ENCODE assay signal across 10 cellular contexts in the genomic region with DNA sequence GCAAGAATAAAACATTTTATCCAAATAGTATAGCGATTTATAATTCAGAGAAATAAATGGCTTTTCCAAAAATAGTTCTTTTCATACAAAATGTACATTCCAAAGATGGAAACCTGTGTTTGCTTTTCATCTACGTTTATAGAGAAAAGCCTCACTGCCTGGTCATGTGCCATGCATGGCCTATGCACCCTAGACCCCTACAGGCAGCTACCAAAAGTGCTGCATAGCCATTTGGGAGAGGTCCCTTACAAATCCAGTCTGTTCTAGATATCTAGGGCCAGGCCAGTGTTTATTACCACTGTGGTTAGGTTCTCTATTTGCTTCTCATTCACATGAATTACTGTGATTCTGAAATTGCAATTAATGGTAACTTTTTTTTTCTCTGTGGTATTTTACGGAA. TPM values are rescaled to one million over a fixed set of nuclear protein-coding genes. Genes with fewer than 3 reads are reported as not detected.
DNase-seq lines count a peak whose midpoint lies in the region; ATAC-seq and TF ChIP-seq lines count a peak whose summit lies in the region.
"Had no signal": no experiment of that assay in that cellular context is flagged by ENCODE, and none has a peak within 500 bp of the region (broad histone marks: within the 10 kb centered on the region; RNA-seq: fewer than 3 reads in every experiment).

No MANE protein-coding gene starts in this region.

- TF ChIP-seq CTCF in AG04450 (IDR thresholded peaks at IDR 0.05; ENCODE audit: low read depth, low read length) (peak; percentile 29), dorsolateral prefrontal cortex (IDR thresholded peaks at IDR 0.05 in 54 of 56, conservative IDR thresholded peaks at IDR 0.05 in 2 of 56; ENCODE audit: low read depth in 1 of 56, partially characterized antibody in 56 of 56) (peak in 3 of 56 donors; percentile 13 to 18 (median 17))

- H3K27ac ChIP-seq in AG04450 (ENCODE audit: low read depth, low read length) (no peak overlapping the region), dorsolateral prefrontal cortex (no peak overlapping the region)
- H3K27ac ChIP-seq: left lung had no signal

- H3K9me3 ChIP-seq in AG04450 (ENCODE audit: control insufficient read depth, insufficient read depth, low read length), result no peaks in the 10 kb centered on the region
- H3K9me3 ChIP-seq: left lung had no signal

- H3K4me3 ChIP-seq in AG04450 (ENCODE audit: low read depth, low read length) (no peak overlapping the region), dorsolateral prefrontal cortex (no peak overlapping the region)
- H3K4me3 ChIP-seq: left lung had no signal

- peaks cover 5% of the 10 kb centered on the region for H3K36me3 Mint-ChIP-seq in natural killer cell treated with Interleukin-12 subunit alpha and Interleukin-12 subunit beta and Interleukin-15 and Interleukin-18, amount 100 ng/mL, for 72 hours

- no peak overlapping the region for H3K4me3 Mint-ChIP-seq in natural killer cell treated with Interleukin-12 subunit alpha and Interleukin-12 subunit beta and Interleukin-15 and Interleukin-18, amount 100 ng/mL, for 72 hours
- H3K4me3 Mint-ChIP-seq: activated CD4-positive, alpha-beta memory T cell treated with anti-CD3 and anti-CD28 coated beads for 36 hours had no signal

- no peaks in the 10 kb centered on the region for H3K4me1 Mint-ChIP-seq in natural killer cell treated with Interleukin-12 subunit alpha and Interleukin-12 subunit beta and Interleukin-15 and Interleukin-18, amount 100 ng/mL, for 72 hours (ENCODE audit: low read depth in 2 of 2)

- no peak for DNase-seq in AG04450 (ENCODE audit: low read depth, low spot score)
- DNase-seq in KBM-7, result peak; percentile 27
- DNase-seq in dermis blood vessel endothelial cell, result peak; percentile 13
- DNase-seq in dorsolateral prefrontal cortex, result no peak
- DNase-seq in natural killer cell treated with Interleukin-12 subunit alpha and Interleukin-12 subunit beta and Interleukin-15 and Interleukin-18, amount 100 ng/mL, for 72 hours (ENCODE audit: low spot score), result no peak
- DNase-seq: activated CD4-positive, alpha-beta memory T cell treated with anti-CD3 and anti-CD28 coated beads for 36 hours; left lung had no signal

- H3K27me3 ChIP-seq in AG04450 (ENCODE audit: control insufficient read depth, insufficient read depth, low read length) (no peaks in the 10 kb centered on the region), dorsolateral prefrontal cortex (no peaks in the 10 kb centered on the region)
- H3K27me3 ChIP-seq: left lung had no signal

- no peaks in the 10 kb centered on the region for H3K9me3 Mint-ChIP-seq in natural killer cell treated with Interleukin-12 subunit alpha and Interleukin-12 subunit beta and Interleukin-15 and Interleukin-18, amount 100 ng/mL, for 72 hours
- H3K9me3 Mint-ChIP-seq: activated CD4-positive, alpha-beta memory T cell treated with anti-CD3 and anti-CD28 coated beads for 36 hours had no signal

- intact Hi-C loops in dorsolateral prefrontal cortex (cut with DNase I), result loop anchor here (5.0 kb wide), 1 partner anchor 180 kb away; no protein-coding TSS in a partner anchor

- H3K27ac Mint-ChIP-seq in natural killer cell treated with Interleukin-12 subunit alpha and Interleukin-12 subunit beta and Interleukin-15 and Interleukin-18, amount 100 ng/mL, for 72 hours, result no peak overlapping the region
- H3K27ac Mint-ChIP-seq: activated CD4-positive, alpha-beta memory T cell treated with anti-CD3 and anti-CD28 coated beads for 36 hours had no signal

- H3K27me3 Mint-ChIP-seq in natural killer cell treated with Interleukin-12 subunit alpha and Interleukin-12 subunit beta and Interleukin-15 and Interleukin-18, amount 100 ng/mL, for 72 hours, result no peaks in the 10 kb centered on the region
- H3K27me3 Mint-ChIP-seq: activated CD4-positive, alpha-beta memory T cell treated with anti-CD3 and anti-CD28 coated beads for 36 hours had no signal

- peak; percentile 51 for ATAC-seq in GM18909 (IDR thresholded peaks at IDR 0.05; ENCODE audit: poor library complexity, unreplicated experiment)
- ATAC-seq in HG03565 (IDR thresholded peaks at IDR 0.05; ENCODE audit: unreplicated experiment), result no peak
- no peak for ATAC-seq in HG03039 (IDR thresholded peaks at IDR 0.05; ENCODE audit: unreplicated experiment)
- no peak for ATAC-seq in natural killer cell treated with Interleukin-12 subunit alpha and Interleukin-12 subunit beta and Interleukin-15 and Interleukin-18, amount 100 ng/mL, for 72 hours
- ATAC-seq: left lung had no signal

- CTCF ChIA-PET in AG04450 (lab: Charles Lee), result interaction anchor here (4.4 kb wide), 1 partner anchor 15 kb away, joined by 26 read pairs; no protein-coding TSS in a partner anchor

- POLR2A ChIA-PET in AG04450 (lab: Yijun Ruan, JAX), result interaction anchor here (0.5 kb wide), 1 partner anchor 28 kb away, joined by 3 read pairs; no protein-coding TSS in a partner anchor

- in situ Hi-C loops in KBM-7 (cut with MboI; ENCODE audit: low pct_unique_long_range_greater_than_20kb, low sequenced_read_pairs), result loop anchor here (10.0 kb wide), 1 partner anchor 98 kb away; no protein-coding TSS in a partner anchor

RNA-seq across cellular contexts. Expression of a gene that starts 17.2 kb away (rescaled TPM):
- 57.7 and 89.8 TPM in 2 replicates for polyA plus RNA-seq in AG04450 (2011; rRNA removed)
- 14.8 and 19.4 TPM in 2 replicates for polyA minus RNA-seq in AG04450 (2011; rRNA and poly(A)+ RNA removed)
- total RNA-seq in dermis blood vessel endothelial cell, result 90.9 and 215 TPM in 2 replicates
- total RNA-seq in dorsolateral prefrontal cortex, result 10 to 100 TPM; 21.0 to 95.1 (median 33.9) TPM
- total RNA-seq in natural killer cell treated with Interleukin-12 subunit alpha and Interleukin-12 subunit beta and Interleukin-15 and Interleukin-18, amount 100 ng/mL, for 72 hours, result 100 to 1,000 TPM; 256 to 524 TPM

RNA-seq across cellular contexts. Expression of a gene that starts 53.8 kb away (rescaled TPM):
- polyA plus RNA-seq in AG04450 (2011; rRNA removed), result 14.4 and 22.7 TPM in 2 replicates
- 4.2 and 6.7 TPM in 2 replicates for polyA minus RNA-seq in AG04450 (2011; rRNA and poly(A)+ RNA removed)
- total RNA-seq in dermis blood vessel endothelial cell (27.7 and 35.7 TPM in 2 replicates), dorsolateral prefrontal cortex (10 to 100 TPM; 15.2 to 36.3 (median 25.7) TPM)
- total RNA-seq in natural killer cell treated with Interleukin-12 subunit alpha and Interleukin-12 subunit beta and Interleukin-15 and Interleukin-18, amount 100 ng/mL, for 72 hours, result 10 to 100 TPM; 14.4 to 22.7 TPM

Comparison
In these comparisons a context has a peak if more than half of its experiments do, and no peak if none do; other contexts are left out.
1. DNase-seq: peak in KBM-7 (single experiment) and dermis blood vessel endothelial cell (single experiment); none in AG04450 (single experiment), dorsolateral prefrontal cortex (0 of 10) and natural killer cell treated with Interleukin-12 subunit alpha and Interleukin-12 subunit beta and Interleukin-15 and Interleukin-18, amount 100 ng/mL, for 72 hours (single experiment).